22 cellular contexts compared by ENCODE assay signal in genomic region chr2:146730882-146731281, GRCh38.
"Had no signal": no experiment of that assay in that cellular context is flagged by ENCODE, and none has a peak within 500 bp of the region (broad histone marks: within the 10 kb centered on the region; RNA-seq: fewer than 3 reads in every experiment).

No MANE protein-coding gene starts in this region.

- H3K27ac Mint-ChIP-seq: activated CD4-positive, alpha-beta T cell treated with anti-CD3 and anti-CD28 coated beads, Interleukin-2, amount 10 ng/mL, durations not matched to agents 7 days and 5 days; activated CD8-positive, alpha-beta T cell treated with anti-CD3 and anti-CD28 coated beads, Interleukin-2, amount 10 ng/mL, durations not matched to agents 7 days and 5 days; activated naive CD8-positive, alpha-beta T cell; naive thymus-derived CD4-positive, alpha-beta T cell; T-cell; T-helper 2 cell treated with Interferon-gamma antibody and Interleukin-4, amounts not matched to agents 5 μg/mL and 100 μg/mL, for 36 hours had no signal

- H3K4me3 Mint-ChIP-seq: activated CD4-positive, alpha-beta T cell treated with anti-CD3 and anti-CD28 coated beads, Interleukin-2, amount 10 ng/mL, durations not matched to agents 7 days and 5 days; activated CD8-positive, alpha-beta T cell treated with anti-CD3 and anti-CD28 coated beads, Interleukin-2, amount 10 ng/mL, durations not matched to agents 7 days and 5 days; activated naive CD8-positive, alpha-beta T cell; naive thymus-derived CD4-positive, alpha-beta T cell; neural crest cell; T-cell; T-helper 2 cell treated with Interferon-gamma antibody and Interleukin-4, amounts not matched to agents 5 μg/mL and 100 μg/mL, for 36 hours had no signal

- ATAC-seq: activated CD4-positive, CD25-positive, alpha-beta regulatory T cell treated with anti-CD3 and anti-CD28 coated beads, Interleukin-2, amount 50 U/mL, for 24 hours; activated CD8-positive, alpha-beta T cell treated with anti-CD3 and anti-CD28 coated beads, Interleukin-2, amount 10 ng/mL, durations not matched to agents 7 days and 5 days; heart right ventricle; left lobe of liver; naive thymus-derived CD4-positive, alpha-beta T cell; sciatic nerve; T-cell had no signal

- H3K36me3 ChIP-seq: heart right ventricle, upper lobe of left lung had no signal

- DNase-seq: activated CD4-positive, alpha-beta T cell treated with anti-CD3 and anti-CD28 coated beads, Interleukin-2, amount 10 ng/mL, durations not matched to agents 7 days and 5 days; activated CD8-positive, alpha-beta T cell treated with anti-CD3 and anti-CD28 coated beads, Interleukin-2, amount 10 ng/mL, durations not matched to agents 7 days and 5 days; activated T-cell treated with anti-CD3 and anti-CD28 coated beads, Interleukin-2, amount 50 U/mL, for 1 hour; cerebellar nuclear complex; cortex of kidney; heart right ventricle; naive thymus-derived CD4-positive, alpha-beta T cell; stimulated activated CD4-positive, alpha-beta T cell treated with anti-CD3 and anti-CD28 coated beads, Interleukin-2, amount 100 ng/mL, for 48 hours; stimulated activated CD8-positive, alpha-beta memory T cell treated with anti-CD3 and anti-CD28 coated beads, Interleukin-4, amount 100 ng/mL, for 48 hours; stimulated activated naive CD4-positive, alpha-beta T cell; T-cell; upper lobe of left lung had no signal

- H3K9me3 ChIP-seq: heart right ventricle, upper lobe of left lung had no signal

- FAIRE-seq: astrocyte had no signal

- H3K9me3 Mint-ChIP-seq: naive thymus-derived CD4-positive, alpha-beta T cell; neural crest cell; T-cell; T-helper 2 cell treated with Interferon-gamma antibody and Interleukin-4, amounts not matched to agents 5 μg/mL and 100 μg/mL, for 36 hours had no signal

- H3K4me3 ChIP-seq: heart right ventricle, lung, upper lobe of left lung had no signal

- H3K4me1 ChIP-seq: upper lobe of left lung had no signal

- H3K27me3 ChIP-seq: heart right ventricle, upper lobe of left lung had no signal

- H3K27ac ChIP-seq: epithelial cell of prostate, heart right ventricle, upper lobe of left lung, VCaP had no signal

- H3K27me3 Mint-ChIP-seq: activated CD4-positive, alpha-beta T cell treated with anti-CD3 and anti-CD28 coated beads, Interleukin-2, amount 10 ng/mL, durations not matched to agents 7 days and 5 days; activated naive CD8-positive, alpha-beta T cell; naive thymus-derived CD4-positive, alpha-beta T cell; T-cell had no signal

- H3K36me3 Mint-ChIP-seq: activated naive CD8-positive, alpha-beta T cell; naive thymus-derived CD4-positive, alpha-beta T cell; T-cell had no signal

- H3K4me1 Mint-ChIP-seq: activated CD4-positive, alpha-beta T cell treated with anti-CD3 and anti-CD28 coated beads, Interleukin-2, amount 10 ng/mL, durations not matched to agents 7 days and 5 days; T-cell had no signal
